1 cellular context compared by ENCODE assay signal in genomic region chr4:159280442-159281172, GRCh38.
TF ChIP-seq lines count a peak whose summit lies in the region.

No MANE protein-coding gene starts in this region.

TF ChIP-seq in H1, 55 proteins besides CTCF, POLR2A, EP300 and RAD21:
- TF ChIP-seq KDM4A (IDR thresholded peaks at IDR 0.05; ENCODE audit: low read depth, low read length, severe bottlenecking) (no peak), TAF1 (IDR thresholded peaks at IDR 0.05; ENCODE audit: low read depth, low read length) (no peak), BCL11A (IDR thresholded peaks at IDR 0.05; ENCODE audit: low read depth in 2 of 2, low read length in 2 of 2) (no peak), CREB1 (IDR thresholded peaks at IDR 0.05) (no peak), POU5F1 (IDR thresholded peaks at IDR 0.05; ENCODE audit: low read depth, low read length) (no peak), TAF7 (optimal IDR thresholded peaks at IDR 0.05; ENCODE audit: borderline replicate concordance, low read depth, low read length) (no peak), JUND (IDR thresholded peaks at IDR 0.05; ENCODE audit: low read length) (no peak), YY1 (IDR thresholded peaks at IDR 0.05; ENCODE audit: low read depth, low read length) (no peak), CBX8 (IDR thresholded peaks at IDR 0.05; ENCODE audit: borderline replicate concordance, low read depth, low read length) (no peak), ASH2L (IDR thresholded peaks at IDR 0.05; ENCODE audit: low read length) (no peak), CHD2 (IDR thresholded peaks at IDR 0.05; ENCODE audit: low read length) (no peak), BRCA1 (IDR thresholded peaks at IDR 0.05; ENCODE audit: low read depth, low read length) (no peak)
